Comparison of ENCODE assay signal across 1 cellular context in genomic region chr16:84618428-84619102, GRCh38.
TF ChIP-seq lines count a peak whose summit lies in the region.

No MANE protein-coding gene starts in this region.

TF ChIP-seq in A549, 52 proteins besides CTCF, POLR2A, EP300 and RAD21 (continued from another document):
- TF ChIP-seq, protein P1, sequence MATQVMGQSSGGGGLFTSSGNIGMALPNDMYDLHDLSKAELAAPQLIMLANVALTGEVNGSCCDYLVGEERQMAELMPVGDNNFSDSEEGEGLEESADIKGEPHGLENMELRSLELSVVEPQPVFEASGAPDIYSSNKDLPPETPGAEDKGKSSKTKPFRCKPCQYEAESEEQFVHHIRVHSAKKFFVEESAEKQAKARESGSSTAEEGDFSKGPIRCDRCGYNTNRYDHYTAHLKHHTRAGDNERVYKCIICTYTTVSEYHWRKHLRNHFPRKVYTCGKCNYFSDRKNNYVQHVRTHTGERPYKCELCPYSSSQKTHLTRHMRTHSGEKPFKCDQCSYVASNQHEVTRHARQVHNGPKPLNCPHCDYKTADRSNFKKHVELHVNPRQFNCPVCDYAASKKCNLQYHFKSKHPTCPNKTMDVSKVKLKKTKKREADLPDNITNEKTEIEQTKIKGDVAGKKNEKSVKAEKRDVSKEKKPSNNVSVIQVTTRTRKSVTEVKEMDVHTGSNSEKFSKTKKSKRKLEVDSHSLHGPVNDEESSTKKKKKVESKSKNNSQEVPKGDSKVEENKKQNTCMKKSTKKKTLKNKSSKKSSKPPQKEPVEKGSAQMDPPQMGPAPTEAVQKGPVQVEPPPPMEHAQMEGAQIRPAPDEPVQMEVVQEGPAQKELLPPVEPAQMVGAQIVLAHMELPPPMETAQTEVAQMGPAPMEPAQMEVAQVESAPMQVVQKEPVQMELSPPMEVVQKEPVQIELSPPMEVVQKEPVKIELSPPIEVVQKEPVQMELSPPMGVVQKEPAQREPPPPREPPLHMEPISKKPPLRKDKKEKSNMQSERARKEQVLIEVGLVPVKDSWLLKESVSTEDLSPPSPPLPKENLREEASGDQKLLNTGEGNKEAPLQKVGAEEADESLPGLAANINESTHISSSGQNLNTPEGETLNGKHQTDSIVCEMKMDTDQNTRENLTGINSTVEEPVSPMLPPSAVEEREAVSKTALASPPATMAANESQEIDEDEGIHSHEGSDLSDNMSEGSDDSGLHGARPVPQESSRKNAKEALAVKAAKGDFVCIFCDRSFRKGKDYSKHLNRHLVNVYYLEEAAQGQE (IDR thresholded peaks at IDR 0.05): no peak
- TF ChIP-seq JUNB (IDR thresholded peaks at IDR 0.05) (peak; percentile 92), CEBPB (IDR thresholded peaks at IDR 0.05) (peak in 1 of 2 experiments; percentile 75; a peak in 2 of 4 replicates), ZFP36 (IDR thresholded peaks at IDR 0.05; ENCODE audit: borderline replicate concordance, partially characterized antibody) (no peak), BHLHE40 (IDR thresholded peaks at IDR 0.05; ENCODE audit: low read depth, low read length) (no peak), RNF2 (IDR thresholded peaks at IDR 0.05; ENCODE audit: borderline replicate concordance, low read depth) (no peak), MYC (IDR thresholded peaks at IDR 0.05; ENCODE audit: borderline replicate concordance, low read length) (peak; percentile 51; the same call in 1 of the 2 replicates), FOSB (CRISPR knock-in tag; IDR thresholded peaks at IDR 0.05) (no peak), ZC3H11A (IDR thresholded peaks at IDR 0.05) (no peak), FOSL2 (IDR thresholded peaks at IDR 0.05) (peak; percentile 95), FOSL2 (CRISPR knock-in tag; IDR thresholded peaks at IDR 0.05) (peak; percentile 98)
- TF ChIP-seq, protein P2, sequence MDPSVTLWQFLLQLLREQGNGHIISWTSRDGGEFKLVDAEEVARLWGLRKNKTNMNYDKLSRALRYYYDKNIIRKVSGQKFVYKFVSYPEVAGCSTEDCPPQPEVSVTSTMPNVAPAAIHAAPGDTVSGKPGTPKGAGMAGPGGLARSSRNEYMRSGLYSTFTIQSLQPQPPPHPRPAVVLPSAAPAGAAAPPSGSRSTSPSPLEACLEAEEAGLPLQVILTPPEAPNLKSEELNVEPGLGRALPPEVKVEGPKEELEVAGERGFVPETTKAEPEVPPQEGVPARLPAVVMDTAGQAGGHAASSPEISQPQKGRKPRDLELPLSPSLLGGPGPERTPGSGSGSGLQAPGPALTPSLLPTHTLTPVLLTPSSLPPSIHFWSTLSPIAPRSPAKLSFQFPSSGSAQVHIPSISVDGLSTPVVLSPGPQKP (IDR thresholded peaks at IDR 0.05; ENCODE audit: low read depth, low read length): no peak
TF ChIP-seq in A549: peak in this region for 12.
